1 cellular context compared by ENCODE assay signal in the genomic region with DNA sequence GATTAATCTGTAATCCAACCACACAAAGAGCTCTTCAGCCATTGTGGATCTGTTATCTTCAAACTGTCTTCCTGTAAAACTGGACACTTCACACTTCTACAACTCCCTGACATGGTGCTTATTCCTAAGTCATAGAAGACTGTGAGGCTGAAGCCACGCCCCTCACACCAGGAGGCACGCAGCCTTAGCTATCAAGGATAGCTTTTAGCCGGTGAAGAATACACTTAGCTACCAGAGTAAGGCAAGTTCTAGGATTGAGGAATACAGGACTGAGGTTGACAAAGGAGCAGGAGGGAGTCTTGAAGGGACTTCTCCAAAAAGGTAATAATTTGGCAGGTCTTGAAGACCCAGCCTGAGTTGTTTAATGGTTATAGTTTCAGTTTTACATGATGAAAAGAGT.
TF ChIP-seq lines count a peak whose summit lies in the region.

No MANE protein-coding gene starts in this region.

TF ChIP-seq in HCT116, 20 proteins besides CTCF, POLR2A, EP300 and RAD21:
- TF ChIP-seq ELF1 (IDR thresholded peaks at IDR 0.05; ENCODE audit: borderline replicate concordance, low read depth) = no peak
- TF ChIP-seq, protein P1, sequence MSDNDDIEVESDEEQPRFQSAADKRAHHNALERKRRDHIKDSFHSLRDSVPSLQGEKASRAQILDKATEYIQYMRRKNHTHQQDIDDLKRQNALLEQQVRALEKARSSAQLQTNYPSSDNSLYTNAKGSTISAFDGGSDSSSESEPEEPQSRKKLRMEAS (IDR thresholded peaks at IDR 0.05) = no peak
- no peak for TF ChIP-seq CBX3 (IDR thresholded peaks at IDR 0.05; ENCODE audit: low read depth)
- TF ChIP-seq SIN3A (IDR thresholded peaks at IDR 0.05; ENCODE audit: low read depth) = no peak
- no peak for TF ChIP-seq FOSL1 (IDR thresholded peaks at IDR 0.05; ENCODE audit: low read depth)
- TF ChIP-seq ZFX (IDR thresholded peaks at IDR 0.05) = no peak
- TF ChIP-seq JUND (IDR thresholded peaks at IDR 0.05) = no peak
